1 cellular context compared by ENCODE assay signal in genomic region chr22:41288245-41288946, GRCh38.
A peak's percentile ranks its signal among the peaks of the same experiment; 100 is the strongest.
TF ChIP-seq lines count a peak whose summit lies in the region.

No MANE protein-coding gene starts in this region.

TF ChIP-seq in K562, 482 proteins besides CTCF, POLR2A, EP300 and RAD21 (continues in another document):
- peak; percentile 90 for TF ChIP-seq JUND (IDR thresholded peaks at IDR 0.05; ENCODE audit: borderline replicate concordance, low read depth, low read length)
- peak; percentile 76; the same call in 1 of the 3 replicates for TF ChIP-seq JUND (tag; IDR thresholded peaks at IDR 0.05; ENCODE audit: borderline replicate concordance, low read depth, low read length)
- TF ChIP-seq PKNOX1 (IDR thresholded peaks at IDR 0.05) = no peak
- no peak for TF ChIP-seq PHTF2 (CRISPR knock-in tag; IDR thresholded peaks at IDR 0.05)
- TF ChIP-seq HDAC3 (IDR thresholded peaks at IDR 0.05; ENCODE audit: borderline replicate concordance, partially characterized antibody) = no peak
- no peak for TF ChIP-seq ZNF121 (CRISPR knock-in tag; conservative IDR thresholded peaks at IDR 0.05)
- no peak for TF ChIP-seq MNT (conservative IDR thresholded peaks at IDR 0.05)
- no peak for TF ChIP-seq NUFIP1 (IDR thresholded peaks at IDR 0.05; ENCODE audit: partially characterized antibody)
- TF ChIP-seq SMARCA4 (IDR thresholded peaks at IDR 0.05) = peak; percentile 20; the same call in 1 of the 2 replicates
- no peak for TF ChIP-seq ZNF408 (CRISPR knock-in tag; IDR thresholded peaks at IDR 0.05; ENCODE audit: low read depth)
- no peak for TF ChIP-seq ZNF217 (CRISPR knock-in tag; IDR thresholded peaks at IDR 0.05)
- no peak for TF ChIP-seq SRSF9 (IDR thresholded peaks at IDR 0.05; ENCODE audit: borderline replicate concordance, low read depth, low read length)
- TF ChIP-seq TARDBP (IDR thresholded peaks at IDR 0.05) = no peak
- no peak for TF ChIP-seq ZNF707 (CRISPR knock-in tag; conservative IDR thresholded peaks at IDR 0.05)
- TF ChIP-seq FOXK2 (conservative IDR thresholded peaks at IDR 0.05 in 1 of 2, IDR thresholded peaks at IDR 0.05 in 1 of 2; ENCODE audit: low read depth in 2 of 2) = no peak
- TF ChIP-seq GABPA (tag; conservative IDR thresholded peaks at IDR 0.05; ENCODE audit: low read depth) = peak; percentile 29; the same call in 1 of the 2 replicates
- no peak for TF ChIP-seq NKRF (IDR thresholded peaks at IDR 0.05; ENCODE audit: borderline replicate concordance)
- TF ChIP-seq AFF4 (CRISPR knock-in tag; IDR thresholded peaks at IDR 0.05) = no peak
- no peak for TF ChIP-seq CBX8 (IDR thresholded peaks at IDR 0.05; ENCODE audit: borderline replicate concordance, extremely low read depth, low read depth, low read length, poor library complexity, severe bottlenecking)
- no peak for TF ChIP-seq ZNF23 (CRISPR knock-in tag; IDR thresholded peaks at IDR 0.05)
- TF ChIP-seq ZNF512 (tag; IDR thresholded peaks at IDR 0.05) = no peak
- no peak for TF ChIP-seq CHD2 (IDR thresholded peaks at IDR 0.05; ENCODE audit: low read depth, low read length)
- TF ChIP-seq JUN (IDR thresholded peaks at IDR 0.05; ENCODE audit: borderline replicate concordance, low read depth, low read length) = peak; percentile 49; the same call in 1 of the 2 replicates
- no peak for TF ChIP-seq JUN (CRISPR knock-in tag; IDR thresholded peaks at IDR 0.05; ENCODE audit: borderline replicate concordance)
- TF ChIP-seq FUS (optimal IDR thresholded peaks at IDR 0.05; ENCODE audit: low read depth, low read length) = no peak
- TF ChIP-seq ZNF780A (CRISPR knock-in tag; IDR thresholded peaks at IDR 0.05) = no peak
- TF ChIP-seq HDAC6 (IDR thresholded peaks at IDR 0.05; ENCODE audit: low read depth, low read length) = no peak
- no peak for TF ChIP-seq CHD4 (IDR thresholded peaks at IDR 0.05; ENCODE audit: insufficient read depth, insufficient replicate concordance, low read depth, low read length, poor library complexity, severe bottlenecking)
- peak; percentile 18 for TF ChIP-seq FOS (IDR thresholded peaks at IDR 0.05; ENCODE audit: extremely low read depth, insufficient read length)
- TF ChIP-seq SRF (CRISPR knock-in tag; IDR thresholded peaks at IDR 0.05) = no peak
- peak; percentile 27; the same call in 1 of the 2 replicates for TF ChIP-seq ETV5 (CRISPR knock-in tag; IDR thresholded peaks at IDR 0.05; ENCODE audit: low read depth)
- 0 out of 2 replicates have a peak, but pooled peaks have one; percentile 26 for TF ChIP-seq DPF2 (IDR thresholded peaks at IDR 0.05)
- no peak for TF ChIP-seq ZNF589 (CRISPR knock-in tag; IDR thresholded peaks at IDR 0.05; ENCODE audit: low read depth)
- no peak for TF ChIP-seq FOXK1 (CRISPR knock-in tag; IDR thresholded peaks at IDR 0.05; ENCODE audit: borderline replicate concordance)
- TF ChIP-seq KAT2B (IDR thresholded peaks at IDR 0.05; ENCODE audit: low read depth, low read length) = no peak
- TF ChIP-seq JUNB (CRISPR knock-in tag; conservative IDR thresholded peaks at IDR 0.05) = no peak
- no peak for TF ChIP-seq ZHX1 (conservative IDR thresholded peaks at IDR 0.05; ENCODE audit: low read length)
- no peak for TF ChIP-seq RNF2 (IDR thresholded peaks at IDR 0.05)
- no peak for TF ChIP-seq ZFPM2 (CRISPR knock-in tag; IDR thresholded peaks at IDR 0.05)
- TF ChIP-seq ELF2 (CRISPR knock-in tag; IDR thresholded peaks at IDR 0.05) = no peak
- no peak for TF ChIP-seq E2F6 (IDR thresholded peaks at IDR 0.05; ENCODE audit: borderline replicate concordance in 1 of 2, extremely low read depth in 1 of 2, insufficient read depth in 1 of 2, insufficient read length in 1 of 2, low read depth in 1 of 2, low read length in 1 of 2, poor library complexity in 1 of 2, severe bottlenecking in 1 of 2)
- no peak for TF ChIP-seq RBFOX2 (IDR thresholded peaks at IDR 0.05; ENCODE audit: low read depth, low read length)
- TF ChIP-seq NR2C1 (IDR thresholded peaks at IDR 0.05) = no peak
- TF ChIP-seq NR2C1 (tag; IDR thresholded peaks at IDR 0.05) = no peak
- no peak for TF ChIP-seq ZKSCAN8 (CRISPR knock-in tag; IDR thresholded peaks at IDR 0.05)
- no peak for TF ChIP-seq TOE1 (IDR thresholded peaks at IDR 0.05; ENCODE audit: borderline replicate concordance)
- no peak for TF ChIP-seq TOE1 (CRISPR knock-in tag; IDR thresholded peaks at IDR 0.05; ENCODE audit: borderline replicate concordance, low read depth)
- no peak for TF ChIP-seq GTF3C2 (IDR thresholded peaks at IDR 0.05; ENCODE audit: borderline replicate concordance, extremely low read depth, insufficient read length)
- TF ChIP-seq ZNF253 (CRISPR knock-in tag; conservative IDR thresholded peaks at IDR 0.05) = no peak
- TF ChIP-seq DIDO1 (tag; IDR thresholded peaks at IDR 0.05; ENCODE audit: low read depth) = no peak
- no peak for TF ChIP-seq CBX5 (IDR thresholded peaks at IDR 0.05; ENCODE audit: borderline replicate concordance, low read depth)
- TF ChIP-seq MCM2 (IDR thresholded peaks at IDR 0.05; ENCODE audit: low read depth) = no peak
- TF ChIP-seq NFXL1 (CRISPR knock-in tag; IDR thresholded peaks at IDR 0.05) = no peak
- TF ChIP-seq CBX1 (IDR thresholded peaks at IDR 0.05; ENCODE audit: low read depth) = no peak
- TF ChIP-seq ZBTB8A (IDR thresholded peaks at IDR 0.05; ENCODE audit: partially characterized antibody) = no peak
- TF ChIP-seq L3MBTL2 (IDR thresholded peaks at IDR 0.05) = no peak
- TF ChIP-seq HNRNPK (IDR thresholded peaks at IDR 0.05; ENCODE audit: low read depth, low read length, poor library complexity, severe bottlenecking) = no peak
